ENCODE assay signal across 18 cellular contexts in the genomic region with DNA sequence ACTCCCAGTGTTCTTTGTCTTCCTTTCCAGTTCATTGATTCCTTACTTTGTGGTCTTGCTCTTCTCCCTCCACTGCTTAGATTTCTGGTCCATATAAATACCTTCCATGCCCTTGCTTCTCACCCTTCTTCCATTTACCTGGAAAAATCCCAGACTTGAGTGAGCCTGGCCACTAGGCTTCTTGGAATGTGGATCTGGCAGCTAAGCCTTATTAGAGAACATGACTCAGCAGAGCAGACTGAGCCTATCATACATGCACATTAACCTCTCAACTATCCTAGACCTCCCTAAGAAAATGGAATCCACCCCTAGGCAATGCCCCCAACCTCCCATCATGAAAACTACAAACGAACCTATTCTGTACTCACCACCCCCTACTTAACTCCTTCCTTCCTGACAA.
DNase-seq lines count a peak whose midpoint lies in the region; ATAC-seq and TF ChIP-seq lines count a peak whose summit lies in the region.
"Had no signal": no experiment of that assay in that cellular context is flagged by ENCODE, and none has a peak within 500 bp of the region (broad histone marks: within the 10 kb centered on the region; RNA-seq: fewer than 3 reads in every experiment).

No MANE protein-coding gene starts in this region.

- intact Hi-C loops in CD8-positive, alpha-beta T cell (cut with DNase I, micrococcal nuclease), result no loop called here

- TF ChIP-seq EP300 in SK-N-SH (IDR thresholded peaks at IDR 0.05; ENCODE audit: borderline replicate concordance in 1 of 2, low read depth in 1 of 2, low read length in 1 of 2), result peak in 1 of 2 experiments; percentile 32; a peak in 1 of 4 replicates

- no peak for ATAC-seq in CD8-positive, alpha-beta T cell
- no peak for ATAC-seq in HG03342 (IDR thresholded peaks at IDR 0.05; ENCODE audit: unreplicated experiment)
- ATAC-seq in stimulated activated naive CD8-positive, alpha-beta T cell treated with anti-CD3 and anti-CD28 coated beads, Interleukin-15, amount 100 ng/mL, for 72 hours, result no peak

- 6 to 16% methylated on average over 1 of the region's 1 CpG for WGBS in GM23248 (ENCODE audit: low coverage in 1 of 2, low lambda C conversion rate in 2 of 2, missing lambda C conversion rate in 2 of 2), 2 experiments
- WGBS in SK-N-SH (ENCODE audit: low lambda C conversion rate), result 10% methylated on average over 1 of the region's 1 CpG

- no peak overlapping the region for H3K27ac Mint-ChIP-seq in CD8-positive, alpha-beta T cell
- no peak overlapping the region for H3K27ac Mint-ChIP-seq in stimulated activated naive CD8-positive, alpha-beta T cell treated with anti-CD3 and anti-CD28 coated beads, Interleukin-15, amount 100 ng/mL, for 72 hours
- H3K27ac Mint-ChIP-seq: endodermal cell; stimulated activated naive CD8-positive, alpha-beta T cell treated with anti-CD3 and anti-CD28 coated beads, Interleukin-15, Interleukin-2, amounts not matched to agents 100 ng/mL and 50 ng/mL, for 24 hours had no signal

- CTCF ChIA-PET in SK-N-SH (lab: Yijun Ruan, JAX), result no interaction called here
- CTCF ChIA-PET in CD8-positive, alpha-beta T cell (lab: Charles Lee), result no interaction called here

- H3K4me2 ChIP-seq in GM23248 (ENCODE audit: unreplicated experiment), result peak overlapping the region; percentile 18
- no peak overlapping the region for H3K4me2 ChIP-seq in SK-N-SH

- in situ Hi-C loops in GM23248 (cut with MboI), result no loop called here

- peak; percentile 78 for DNase-seq in GM23248
- DNase-seq in SK-N-SH, result no peak
- DNase-seq in fibroblast of pulmonary artery (ENCODE audit: low read depth), result peak; percentile 45
- DNase-seq in skeletal muscle cell (ENCODE audit: low read depth), result peak; percentile 25
- DNase-seq in CD8-positive, alpha-beta T cell, result no peak
- no peak for DNase-seq in ureter (ENCODE audit: low spot score)
- no peak for DNase-seq in stimulated activated naive CD8-positive, alpha-beta T cell treated with anti-CD3 and anti-CD28 coated beads, Interleukin-15, amount 100 ng/mL, for 72 hours
- DNase-seq: activated T-cell treated with anti-CD3 and anti-CD28 coated beads, Interleukin-2, amount 50 U/mL, for 48 hours; anterior cingulate cortex; Caco-2; endodermal cell; midbrain; NCI-H1105 treated with DMSO at 0.1 percent for 48 hours; NCI-H774 had no signal

- H3K79me2 ChIP-seq in GM23248 (ENCODE audit: insufficient read depth), result no peaks in the 10 kb centered on the region
- no peaks in the 10 kb centered on the region for H3K79me2 ChIP-seq in SK-N-SH (ENCODE audit: insufficient read depth)

- peaks cover 9% of the 10 kb centered on the region for H3K36me3 Mint-ChIP-seq in CD8-positive, alpha-beta T cell

- H3K4me1 ChIP-seq in GM23248 (ENCODE audit: insufficient read depth) (peaks cover 9% of the 10 kb centered on the region), SK-N-SH (ENCODE audit: control insufficient read depth in 1 of 2, insufficient read depth in 2 of 2, low read depth in 1 of 2, low read length in 1 of 2) (peaks cover 0 to 3% of the 10 kb centered on the region in 2 experiments; a peak in 2 of 4 replicates)
- H3K4me1 ChIP-seq in CD8-positive, alpha-beta T cell (ENCODE audit: insufficient read depth, low read length), result no peaks in the 10 kb centered on the region
- H3K4me1 ChIP-seq: prostate gland had no signal

- H3K9me2 ChIP-seq in GM23248 (ENCODE audit: insufficient read depth) (no peaks in the 10 kb centered on the region), SK-N-SH (no peaks in the 10 kb centered on the region)

- no peak overlapping the region for H3K4me3 Mint-ChIP-seq in CD8-positive, alpha-beta T cell
- no peak overlapping the region for H3K4me3 Mint-ChIP-seq in stimulated activated naive CD8-positive, alpha-beta T cell treated with anti-CD3 and anti-CD28 coated beads, Interleukin-15, amount 100 ng/mL, for 72 hours
- H3K4me3 Mint-ChIP-seq: endodermal cell; stimulated activated naive CD8-positive, alpha-beta T cell treated with anti-CD3 and anti-CD28 coated beads, Interleukin-15, Interleukin-2, amounts not matched to agents 100 ng/mL and 50 ng/mL, for 24 hours had no signal

- no peaks in the 10 kb centered on the region for H3K4me1 Mint-ChIP-seq in CD8-positive, alpha-beta T cell (ENCODE audit: low read depth)
- H3K4me1 Mint-ChIP-seq in stimulated activated naive CD8-positive, alpha-beta T cell treated with anti-CD3 and anti-CD28 coated beads, Interleukin-15, amount 100 ng/mL, for 72 hours, result no peaks in the 10 kb centered on the region
- H3K4me1 Mint-ChIP-seq: endodermal cell had no signal

- H4K20me1 ChIP-seq in GM23248 (ENCODE audit: insufficient read depth) (no peaks in the 10 kb centered on the region), SK-N-SH (ENCODE audit: insufficient read depth) (no peaks in the 10 kb centered on the region)

- H3K4me3 ChIP-seq in GM23248 (no peak overlapping the region), SK-N-SH (ENCODE audit: low read depth in 2 of 2, low read length in 1 of 2) (no peak overlapping the region), fibroblast of pulmonary artery (replicated peaks; ENCODE audit: low read depth, low read length) (no peak overlapping the region), skeletal muscle cell (ENCODE audit: low read depth, low read length) (no peak overlapping the region)
- no peak overlapping the region for H3K4me3 ChIP-seq in CD8-positive, alpha-beta T cell (ENCODE audit: low read depth, low read length)
- H3K4me3 ChIP-seq: prostate gland, SK-N-MC had no signal

- H3K36me3 ChIP-seq in GM23248 (ENCODE audit: low read depth) (no peaks in the 10 kb centered on the region), SK-N-SH (replicated peaks in 1 of 2; ENCODE audit: control insufficient read depth in 1 of 2, insufficient read depth in 2 of 2, low read length in 1 of 2) (no peaks in the 10 kb centered on the region)
- H3K36me3 ChIP-seq in CD8-positive, alpha-beta T cell (ENCODE audit: insufficient read depth, low read length), result no peaks in the 10 kb centered on the region
- H3K36me3 ChIP-seq: prostate gland had no signal

- H2AFZ ChIP-seq in GM23248, result no peak overlapping the region
- H2AFZ ChIP-seq in SK-N-SH (ENCODE audit: low read depth), result no peak overlapping the region

- no peak overlapping the region for H3K27ac ChIP-seq in GM23248
- no peak overlapping the region for H3K27ac ChIP-seq in SK-N-SH (ENCODE audit: low read depth in 2 of 2, low read length in 1 of 2)
- H3K27ac ChIP-seq in CD8-positive, alpha-beta T cell (ENCODE audit: low read depth, low read length), result no peak overlapping the region
- H3K27ac ChIP-seq: prostate gland, SK-N-MC had no signal

- POLR2A ChIA-PET in SK-N-SH (lab: Yijun Ruan, JAX), result no interaction called here
- POLR2A ChIA-PET in CD8-positive, alpha-beta T cell (lab: Charles Lee), result interaction anchor here (0.5 kb wide), 1 partner anchor 8 kb away, joined by 4 read pairs; no protein-coding TSS in a partner anchor

- H3F3A ChIP-seq in GM23248 (ENCODE audit: insufficient read depth), result peaks cover 3% of the 10 kb centered on the region; the same call in 1 of the 2 replicates
- H3F3A ChIP-seq in SK-N-SH (replicated peaks; ENCODE audit: insufficient read depth), result no peaks in the 10 kb centered on the region

- H3K9me3 ChIP-seq in GM23248 (ENCODE audit: low read depth), result no peaks in the 10 kb centered on the region
- 0 out of 2 replicates have a peak, but pooled peaks cover 3% of the 10 kb centered on the region for H3K9me3 ChIP-seq in SK-N-SH
- H3K9me3 ChIP-seq in CD8-positive, alpha-beta T cell (ENCODE audit: low read length), result no peaks in the 10 kb centered on the region
- H3K9me3 ChIP-seq: Caco-2, prostate gland had no signal

- peaks cover 6% of the 10 kb centered on the region for H3K9me3 Mint-ChIP-seq in CD8-positive, alpha-beta T cell
- peaks cover under 1% of the 10 kb centered on the region in 2 donors for H3K9me3 Mint-ChIP-seq in stimulated activated naive CD8-positive, alpha-beta T cell treated with anti-CD3 and anti-CD28 coated beads, Interleukin-15, amount 100 ng/mL, for 72 hours

- H3K9ac ChIP-seq in GM23248 (no peak overlapping the region), SK-N-SH (no peak overlapping the region)

- TF ChIP-seq CTCF in SK-N-SH (IDR thresholded peaks at IDR 0.05) (no peak), fibroblast of pulmonary artery (IDR thresholded peaks at IDR 0.05; ENCODE audit: low read length, missing control alignments) (no peak)
- no peak for TF ChIP-seq CTCF in CD8-positive, alpha-beta T cell (IDR thresholded peaks at IDR 0.05)

- TF ChIP-seq RAD21 in SK-N-SH (IDR thresholded peaks at IDR 0.05; ENCODE audit: low read length), result no peak

- H3K27me3 Mint-ChIP-seq in CD8-positive, alpha-beta T cell (ENCODE audit: low read depth), result no peaks in the 10 kb centered on the region
- H3K27me3 Mint-ChIP-seq in stimulated activated naive CD8-positive, alpha-beta T cell treated with anti-CD3 and anti-CD28 coated beads, Interleukin-15, amount 100 ng/mL, for 72 hours, result no peaks in the 10 kb centered on the region
- H3K27me3 Mint-ChIP-seq: stimulated activated naive CD8-positive, alpha-beta T cell treated with anti-CD3 and anti-CD28 coated beads, Interleukin-15, Interleukin-2, amounts not matched to agents 100 ng/mL and 50 ng/mL, for 24 hours had no signal

- no peaks in the 10 kb centered on the region for H3K27me3 ChIP-seq in GM23248 (replicated peaks; ENCODE audit: insufficient read depth)
- no peaks in the 10 kb centered on the region for H3K27me3 ChIP-seq in SK-N-SH (ENCODE audit: insufficient read depth)
- H3K27me3 ChIP-seq in CD8-positive, alpha-beta T cell (ENCODE audit: insufficient read depth, low read length), result no peaks in the 10 kb centered on the region

TF ChIP-seq in SK-N-SH, 30 proteins besides CTCF, POLR2A, EP300 and RAD21:
- TF ChIP-seq FOSL2 (IDR thresholded peaks at IDR 0.05; ENCODE audit: borderline replicate concordance, low read depth) (peak; percentile 57; the same call in 1 of the 2 replicates), MXI1 (IDR thresholded peaks at IDR 0.05; ENCODE audit: low read depth, low read length) (no peak), TCF12 (IDR thresholded peaks at IDR 0.05) (peak; percentile 55; the same call in 1 of the 2 replicates), TEAD4 (IDR thresholded peaks at IDR 0.05; ENCODE audit: borderline replicate concordance, insufficient read depth) (peak; percentile 41; the same call in 1 of the 2 replicates), NFIC (IDR thresholded peaks at IDR 0.05; ENCODE audit: borderline replicate concordance) (peak; percentile 57), JUND (IDR thresholded peaks at IDR 0.05) (peak; percentile 38)
- TF ChIP-seq, protein P1, sequence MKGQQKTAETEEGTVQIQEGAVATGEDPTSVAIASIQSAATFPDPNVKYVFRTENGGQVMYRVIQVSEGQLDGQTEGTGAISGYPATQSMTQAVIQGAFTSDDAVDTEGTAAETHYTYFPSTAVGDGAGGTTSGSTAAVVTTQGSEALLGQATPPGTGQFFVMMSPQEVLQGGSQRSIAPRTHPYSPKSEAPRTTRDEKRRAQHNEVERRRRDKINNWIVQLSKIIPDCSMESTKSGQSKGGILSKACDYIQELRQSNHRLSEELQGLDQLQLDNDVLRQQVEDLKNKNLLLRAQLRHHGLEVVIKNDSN (IDR thresholded peaks at IDR 0.05; ENCODE audit: borderline replicate concordance, low read depth), result no peak

Comparison
In these comparisons a context has a peak if more than half of its experiments do, and no peak if none do; other contexts are left out.
1. DNase-seq: peak in GM23248 (single experiment), fibroblast of pulmonary artery (single experiment) and skeletal muscle cell (single experiment); none in SK-N-SH (single experiment), CD8-positive, alpha-beta T cell (0 of 7), ureter (single experiment) and stimulated activated naive CD8-positive, alpha-beta T cell treated with anti-CD3 and anti-CD28 coated beads, Interleukin-15, amount 100 ng/mL, for 72 hours (0 of 2).